1 cellular context compared by ENCODE assay signal in genomic region chr5:133925866-133926488, GRCh38.
TF ChIP-seq lines count a peak whose summit lies in the region.

No MANE protein-coding gene starts in this region.

TF ChIP-seq in K562, 482 proteins besides CTCF, POLR2A, EP300 and RAD21:
- no peak for TF ChIP-seq ZEB2 (IDR thresholded peaks at IDR 0.05)
- no peak for TF ChIP-seq ZNF444 (CRISPR knock-in tag; IDR thresholded peaks at IDR 0.05)
- TF ChIP-seq, protein P1, sequence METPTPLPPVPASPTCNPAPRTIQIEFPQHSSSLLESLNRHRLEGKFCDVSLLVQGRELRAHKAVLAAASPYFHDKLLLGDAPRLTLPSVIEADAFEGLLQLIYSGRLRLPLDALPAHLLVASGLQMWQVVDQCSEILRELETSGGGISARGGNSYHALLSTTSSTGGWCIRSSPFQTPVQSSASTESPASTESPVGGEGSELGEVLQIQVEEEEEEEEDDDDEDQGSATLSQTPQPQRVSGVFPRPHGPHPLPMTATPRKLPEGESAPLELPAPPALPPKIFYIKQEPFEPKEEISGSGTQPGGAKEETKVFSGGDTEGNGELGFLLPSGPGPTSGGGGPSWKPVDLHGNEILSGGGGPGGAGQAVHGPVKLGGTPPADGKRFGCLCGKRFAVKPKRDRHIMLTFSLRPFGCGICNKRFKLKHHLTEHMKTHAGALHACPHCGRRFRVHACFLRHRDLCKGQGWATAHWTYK (CRISPR knock-in tag; IDR thresholded peaks at IDR 0.05) = no peak
- TF ChIP-seq E2F6 (IDR thresholded peaks at IDR 0.05; ENCODE audit: borderline replicate concordance in 1 of 2, extremely low read depth in 1 of 2, insufficient read depth in 1 of 2, insufficient read length in 1 of 2, low read depth in 1 of 2, low read length in 1 of 2, poor library complexity in 1 of 2, severe bottlenecking in 1 of 2) = no peak
- TF ChIP-seq ZNF311 (CRISPR knock-in tag; IDR thresholded peaks at IDR 0.05) = no peak
